In genomic region chr7:146937836-146938235, GRCh38 we compare ENCODE assay signal across 19 cellular contexts.
A peak's percentile ranks its signal among the peaks of the same experiment; 100 is the strongest.
DNase-seq lines count a peak whose midpoint lies in the region; ATAC-seq, FAIRE-seq and TF ChIP-seq lines count a peak whose summit lies in the region.
"Had no signal": no experiment of that assay in that cellular context is flagged by ENCODE, and none has a peak within 500 bp of the region (broad histone marks: within the 10 kb centered on the region; RNA-seq: fewer than 3 reads in every experiment).

No MANE protein-coding gene starts in this region.

- in situ Hi-C loops in ACHN (cut with HindIII; ENCODE audit: low pct_ligation_motif_present, low pct_unique_long_range_greater_than_20kb, low sequenced_read_pairs) (no loop called here), GM12878 (cut with MboI) (no loop called here)

- H3K18ac ChIP-seq in mesenchymal stem cell (ENCODE audit: low read depth in 1 of 2, low read length in 2 of 2): no peak overlapping the region

- H3K27ac ChIP-seq in GM12878 (ENCODE audit: control insufficient read depth, insufficient read depth) (no peak overlapping the region), mesenchymal stem cell (ENCODE audit: low read length, poor library complexity, severe bottlenecking) (peak overlapping the region; percentile 99)
- H3K27ac ChIP-seq: C4-2B, PC-9 had no signal

- H3K36me3 ChIP-seq in GM12878 (ENCODE audit: control insufficient read depth in 2 of 2, insufficient read depth in 2 of 2, low read length in 1 of 2) (no peaks in the 10 kb centered on the region), mesenchymal stem cell (ENCODE audit: control insufficient read depth in 1 of 2, insufficient read depth in 2 of 2, low read depth in 1 of 2, low read length in 2 of 2) (no peaks in the 10 kb centered on the region)
- H3K36me3 ChIP-seq: MG63 had no signal

- H3K9me3 ChIP-seq in GM12878 (replicated peaks; ENCODE audit: control insufficient read depth, insufficient read depth, low read length) (no peaks in the 10 kb centered on the region), mesenchymal stem cell (ENCODE audit: control insufficient read depth, low read length) (peaks cover 14% of the 10 kb centered on the region)
- H3K9me3 ChIP-seq: MG63 had no signal

- FAIRE-seq in GM12878 (lab: Jason Lieb, UNC): peak; percentile 23
- FAIRE-seq: D721Med, H54 had no signal

- TF ChIP-seq EP300 in GM12878 (IDR thresholded peaks at IDR 0.05; ENCODE audit: borderline replicate concordance in 1 of 2, control insufficient read depth in 1 of 2, low read depth in 2 of 2, low read length in 2 of 2): no peak

- no peaks in the 10 kb centered on the region for H4K20me1 ChIP-seq in GM12878 (ENCODE audit: control insufficient read depth, insufficient read depth)

- H3K27me3 ChIP-seq in GM12878 (replicated peaks in 1 of 2; ENCODE audit: control insufficient read depth in 2 of 2, insufficient read depth in 2 of 2, low read length in 1 of 2) (no peaks in the 10 kb centered on the region), mesenchymal stem cell (ENCODE audit: control insufficient read depth in 1 of 2, insufficient read depth in 1 of 2, low read length in 2 of 2) (no peaks in the 10 kb centered on the region)
- H3K27me3 ChIP-seq: MG63 had no signal

- no peak overlapping the region for H3K23ac ChIP-seq in mesenchymal stem cell (ENCODE audit: low read length in 2 of 2)

- no peak overlapping the region for H2BK5ac ChIP-seq in mesenchymal stem cell (ENCODE audit: low read depth, low read length, poor library complexity, severe bottlenecking)

- H2BK15ac ChIP-seq in mesenchymal stem cell (ENCODE audit: low read depth, poor library complexity, severe bottlenecking): no peak overlapping the region

- no peak overlapping the region for H3K14ac ChIP-seq in mesenchymal stem cell (ENCODE audit: low read length in 2 of 2)

- H2BK12ac ChIP-seq in mesenchymal stem cell (ENCODE audit: low read length in 2 of 2): no peak overlapping the region

- no peak overlapping the region for H3K4ac ChIP-seq in mesenchymal stem cell (ENCODE audit: low read depth in 1 of 2, low read length in 2 of 2)

- no peak overlapping the region for H3K9ac ChIP-seq in GM12878 (ENCODE audit: control insufficient read depth, insufficient read depth, low read length)
- no peak overlapping the region for H3K9ac ChIP-seq in mesenchymal stem cell (ENCODE audit: low read length)

- CTCF ChIA-PET in GM12878 (lab: Yijun Ruan, JAX): no interaction called here

- H2AK5ac ChIP-seq in mesenchymal stem cell (ENCODE audit: low read length, severe bottlenecking): no peak overlapping the region

- H3K79me1 ChIP-seq in mesenchymal stem cell (replicated peaks; ENCODE audit: low read length, poor library complexity, severe bottlenecking): no peaks in the 10 kb centered on the region

- H3K4me1 ChIP-seq in GM12878 (ENCODE audit: control insufficient read depth, insufficient read depth, low read length) (no peaks in the 10 kb centered on the region), mesenchymal stem cell (ENCODE audit: control insufficient read depth, insufficient read depth, low read depth, low read length) (peaks cover 3% of the 10 kb centered on the region)

- intact Hi-C loops in GM12878 (cut with micrococcal nuclease; ENCODE audit: unreplicated experiment): no loop called here

- H2AFZ ChIP-seq in GM12878 (ENCODE audit: control insufficient read depth, low read depth, low read length) (no peak overlapping the region), mesenchymal stem cell (ENCODE audit: low read depth, low read length) (no peak overlapping the region)
- H2AFZ ChIP-seq: PC-9 had no signal

- RAD21 ChIA-PET in GM12878 (lab: Charles Lee; ENCODE audit: unreplicated experiment): no interaction called here

- H3K79me2 ChIP-seq in GM12878 (ENCODE audit: control insufficient read depth, insufficient read depth, low read length): no peaks in the 10 kb centered on the region

- no TSS peak for BruUV-seq in GM12878 (replicated peaks; lab: Mats Ljungman, UMichigan)

- no peak overlapping the region for H4K91ac ChIP-seq in mesenchymal stem cell (ENCODE audit: low read length)

- no peak overlapping the region for H3K4me3 ChIP-seq in GM12878
- no peak overlapping the region for H3K4me3 ChIP-seq in mesenchymal stem cell (ENCODE audit: insufficient read depth in 1 of 2, low read depth in 1 of 2, low read length in 2 of 2)
- H3K4me3 ChIP-seq: MG63, PC-9 had no signal

- TF ChIP-seq RAD21 in GM12878 (IDR thresholded peaks at IDR 0.05; ENCODE audit: insufficient read depth, low read depth, low read length): no peak

- H3K4me2 ChIP-seq in GM12878 (ENCODE audit: control insufficient read depth, insufficient read depth) (no peak overlapping the region), mesenchymal stem cell (ENCODE audit: low read length, poor library complexity, severe bottlenecking) (no peak overlapping the region)
- H3K4me2 ChIP-seq: PC-9 had no signal

- DNase-seq in ACHN (peak; percentile 14), NCI-H69 (lab: John Stamatoyannopoulos, UW) (peak; percentile 88), GM12878 (ENCODE audit: low read depth, low spot score) (no peak), mesenchymal stem cell (no peak), NCI-H345 (lab: John Stamatoyannopoulos, UW) (no peak), ureter (ENCODE audit: low spot score) (no peak)
- DNase-seq: CD8-positive, alpha-beta memory T cell; MG63; NCI-H1092; NCI-H1436; NCI-H187 treated with DMSO at 0.1 percent for 48 hours; NCI-H446; NCI-H526; PC-9; SHP77 had no signal

- no peak overlapping the region for H2BK120ac ChIP-seq in mesenchymal stem cell (ENCODE audit: low read depth, low read length)

- TF ChIP-seq CTCF in GM12878 (IDR thresholded peaks at IDR 0.05 in 2 of 3, conservative IDR thresholded peaks at IDR 0.05 in 1 of 3; ENCODE audit: control insufficient read depth in 2 of 3, extremely low read depth in 1 of 3, insufficient read depth in 1 of 3, low read depth in 3 of 3, low read length in 3 of 3): no peak

- no peak for ATAC-seq in GM12878
- no peak for ATAC-seq in GM21367 (IDR thresholded peaks at IDR 0.05; ENCODE audit: unreplicated experiment)

- WGBS in GM12878 (ENCODE audit: insufficient coverage, insufficient replicate concordance, low lambda C conversion rate, missing lambda C conversion rate): 0% methylated on average over 1 of the region's 1 CpG
- 13% methylated on average over 1 of the region's 1 CpG for WGBS in mesenchymal stem cell

- no peak for TF ChIP-seq POLR2A in GM12878 (IDR thresholded peaks at IDR 0.05; ENCODE audit: low read depth, low read length)

- H4K8ac ChIP-seq in mesenchymal stem cell (ENCODE audit: low read length): no peak overlapping the region

- SMC1A ChIA-PET in GM12878 (lab: Charles Lee; ENCODE audit: uncharacterized antibody, unreplicated experiment): no interaction called here

- POLR2A ChIA-PET in GM12878 (lab: Charles Lee): no interaction called here

TF ChIP-seq in GM12878, 131 proteins besides CTCF, POLR2A, EP300 and RAD21 (continues in another document):
- TF ChIP-seq FOXM1 (IDR thresholded peaks at IDR 0.05; ENCODE audit: low read depth, low read length): no peak
- TF ChIP-seq JUNB (IDR thresholded peaks at IDR 0.05): no peak
- no peak for TF ChIP-seq ZBTB4 (CRISPR knock-in tag; IDR thresholded peaks at IDR 0.05)
- no peak for TF ChIP-seq BCLAF1 (IDR thresholded peaks at IDR 0.05)
- TF ChIP-seq KLF5 (IDR thresholded peaks at IDR 0.05; ENCODE audit: partially characterized antibody): no peak
- no peak for TF ChIP-seq HDAC6 (IDR thresholded peaks at IDR 0.05; ENCODE audit: unreplicated experiment)
- no peak for TF ChIP-seq NR2F1 (conservative IDR thresholded peaks at IDR 0.05)

Comparison
In these comparisons a context has a peak if more than half of its experiments do, and no peak if none do; other contexts are left out.
1. DNase-seq: peak in ACHN (single experiment) and NCI-H69 (single experiment); none in GM12878 (single experiment), mesenchymal stem cell (single experiment), NCI-H345 (single experiment) and ureter (single experiment).